In genomic region chr15:82951472-82952155, GRCh38 we compare ENCODE assay signal across 8 cellular contexts. TPM values are rescaled to one million over a fixed set of nuclear protein-coding genes. Genes with fewer than 3 reads are reported as not detected.
DNase-seq lines count a peak whose midpoint lies in the region; ATAC-seq and TF ChIP-seq lines count a peak whose summit lies in the region.

No MANE protein-coding gene starts in this region.

- POLR2A ChIA-PET in MCF 10A (lab: Yijun Ruan, JAX): interaction anchor here (0.8 kb wide), 1 partner anchor 34 kb away, joined by 3 read pairs; the partner anchor contains the start of gene RAMAC

- no peaks in the 10 kb centered on the region for H3K4me1 Mint-ChIP-seq in MCF 10A (ENCODE audit: insufficient read depth, unreplicated experiment)

- H3K9ac ChIP-seq in HUES48 (ENCODE audit: low read depth, low read length): no peak overlapping the region

- H3K4me3 ChIP-seq in HUES48 (ENCODE audit: low read depth, low read length) (peak overlapping the region; percentile 74), mononuclear cell (ENCODE audit: low read length) (peak overlapping the region; percentile 32)

- H3K27ac Mint-ChIP-seq in MCF 10A (ENCODE audit: low read depth, unreplicated experiment): no peak overlapping the region

- no peak for TF ChIP-seq CTCF in MCF 10A (IDR thresholded peaks at IDR 0.05; ENCODE audit: unreplicated experiment)

- H3K27me3 ChIP-seq in HUES48 (ENCODE audit: control insufficient read depth, insufficient read depth, low read length): peaks cover 24% of the 10 kb centered on the region
- peaks cover 14% of the 10 kb centered on the region for H3K27me3 ChIP-seq in mononuclear cell (ENCODE audit: insufficient read depth, low read length)

- H3K9me3 Mint-ChIP-seq in MCF 10A (ENCODE audit: unreplicated experiment): no peaks in the 10 kb centered on the region

- H3K27ac ChIP-seq in HUES48 (ENCODE audit: low read depth, low read length): no peak overlapping the region

- no peak for ATAC-seq in HG02571 (IDR thresholded peaks at IDR 0.05; ENCODE audit: unreplicated experiment)

- no peaks in the 10 kb centered on the region for H3K27me3 Mint-ChIP-seq in MCF 10A (ENCODE audit: insufficient read depth, unreplicated experiment)

- intact Hi-C loops in MCF 10A (cut with micrococcal nuclease): no loop called here

- DNase-seq in AML-193 (lab: John Stamatoyannopoulos, UW) (peak; percentile 4 to 23), MCF 10A (ENCODE audit: unreplicated experiment) (no peak), activated gamma-delta T cell treated with Interleukin-2 at 50 U/mL for 16 hours (no peak), SW 1271 (lab: John Stamatoyannopoulos, UW) (no peak)
- DNase-seq in effector CD4-positive, alpha-beta T cell: no peak

- H3K4me3 Mint-ChIP-seq in MCF 10A (ENCODE audit: unreplicated experiment): peak overlapping the region; percentile 61

- no peaks in the 10 kb centered on the region for H3K9me3 ChIP-seq in HUES48 (ENCODE audit: control insufficient read depth, insufficient read depth, low read length)
- no peaks in the 10 kb centered on the region for H3K9me3 ChIP-seq in mononuclear cell (ENCODE audit: low read depth, low read length)

- 0 out of 2 replicates have a peak, but pooled peaks cover 5% of the 10 kb centered on the region for H3K4me1 ChIP-seq in HUES48 (ENCODE audit: control insufficient read depth, insufficient read depth, low read length)
- peaks cover 19% of the 10 kb centered on the region for H3K4me1 ChIP-seq in mononuclear cell (ENCODE audit: insufficient read depth, low read length)

- H3K36me3 Mint-ChIP-seq in MCF 10A (ENCODE audit: insufficient read depth, unreplicated experiment): no peaks in the 10 kb centered on the region

- H3K36me3 ChIP-seq in HUES48 (ENCODE audit: control insufficient read depth, insufficient read depth, low read length): no peaks in the 10 kb centered on the region

- CTCF ChIA-PET in MCF 10A (lab: Yijun Ruan, JAX): interaction anchor here (0.7 kb wide), 2 partner anchors 77 to 421 kb away, joined by 3 read pairs; no protein-coding TSS in a partner anchor

- TSS peak; percentile 49 for BruUV-seq in MCF 10A (replicated peaks; lab: Mats Ljungman, UMichigan)

RNA-seq across cellular contexts. Expression of gene HOMER2, which starts 0.9 kb away (rescaled TPM):
- total RNA-seq in MCF 10A (2022) (8.8 and 17.0 TPM in 2 replicates), mononuclear cell (3.7 TPM)

RNA-seq across cellular contexts. Expression of gene RAMAC, which starts 34.4 kb away (rescaled TPM):
- total RNA-seq in MCF 10A (2022): 21.0 and 25.6 TPM in 2 replicates
- total RNA-seq in mononuclear cell: 38.1 TPM

RNA-seq across cellular contexts. Expression of gene C15orf40, which starts 59.8 kb away (rescaled TPM):
- 38.1 and 39.3 TPM in 2 replicates for total RNA-seq in MCF 10A (2022)
- total RNA-seq in mononuclear cell: 14.2 TPM

Comparison
In these comparisons a context has a peak if more than half of its experiments do, and no peak if none do; other contexts are left out.
1. DNase-seq: peak in AML-193 (2 of 2); none in MCF 10A (single experiment), activated gamma-delta T cell treated with Interleukin-2 at 50 U/mL for 16 hours (single experiment), effector CD4-positive, alpha-beta T cell (single experiment) and SW 1271 (0 of 2).